In the genomic region with DNA sequence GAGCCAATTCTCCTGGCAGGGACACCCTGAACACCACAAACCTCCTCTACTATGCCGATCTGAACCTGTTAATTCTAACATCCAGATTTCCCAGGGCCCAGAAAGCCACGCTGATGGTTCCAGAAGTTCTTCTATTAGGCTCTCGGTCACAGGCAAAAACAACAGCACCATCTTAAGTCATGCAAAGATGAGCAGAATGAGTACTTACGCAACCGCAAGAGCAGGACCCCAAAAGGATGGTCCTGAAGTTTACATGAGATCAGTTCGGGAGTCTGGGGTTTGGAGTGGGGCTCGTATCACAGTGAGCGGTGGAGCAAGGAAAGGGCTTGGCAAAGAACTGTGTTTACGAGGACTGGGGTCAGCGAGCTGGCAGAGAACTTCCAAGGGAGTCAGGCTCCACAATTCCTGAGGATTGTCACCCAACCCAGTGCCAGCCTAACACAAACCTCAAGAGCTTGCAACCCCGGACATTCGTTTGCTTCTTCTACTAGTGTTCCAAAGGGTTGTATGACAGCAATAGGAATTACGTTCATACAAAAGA, we compare ENCODE assay signal across 29 cellular contexts.
"Had no signal": no experiment of that assay in that cellular context is flagged by ENCODE, and none has a peak within 500 bp of the region (broad histone marks: within the 10 kb centered on the region; RNA-seq: fewer than 3 reads in every experiment).

No MANE protein-coding gene starts in this region.

- H3K9ac ChIP-seq: KMS-11 had no signal

- H3K4me3 ChIP-seq: SK-N-MC had no signal

- H3K4me2 ChIP-seq: KMS-11 had no signal

- FAIRE-seq: TTC549 had no signal

- ATAC-seq: activated T-cell treated with anti-CD3 and anti-CD28 coated beads, Interleukin-2, amount 50 U/mL, for 4 hours; Panc1; Right ventricle myocardium inferior; T-cell had no signal

- H3K36me3 ChIP-seq: brain microvascular endothelial cell had no signal

- DNase-seq: activated B cell treated with CpG ODN at 0.5 μM for 24 hours; activated CD4-positive, alpha-beta memory T cell treated with anti-CD3 and anti-CD28 coated beads for 36 hours; activated CD4-positive, alpha-beta T cell treated with anti-CD3 and anti-CD28 coated beads for 1 hour; activated CD4-positive, alpha-beta T cell treated with anti-CD3 and anti-CD28 coated beads, Interleukin-2, amount 10 ng/mL, durations not matched to agents 24 days and 14 days; activated CD8-positive, alpha-beta memory T cell treated with anti-CD3 and anti-CD28 coated beads for 24 hours; activated effector memory CD4-positive, alpha-beta T cell treated with anti-CD3 and anti-CD28 coated beads, Interleukin-2, amount 50 U/mL, for 16 hours; activated naive CD4-positive, alpha-beta T cell treated with Interleukin-2 at 50 U/mL for 16 hours; activated T-cell treated with anti-CD3 and anti-CD28 coated beads, Interleukin-2, amount 50 U/mL, for 4 hours; amygdala; brain microvascular endothelial cell; NCI-H1092; NCI-H1417; NCI-H1930; NCI-H2107; NCI-H2171 treated with DMSO at 0.1 percent for 48 hours; NCI-H226; NCI-H510A treated with DMSO at 0.1 percent for 48 hours; NCI-H69; NK-92 treated with Interleukin-12 subunit alpha and Interleukin-12 subunit beta, amount 100 ng/mL, for 24 hours; OCI-M1; RPMI8226; T-cell; T-helper 2 cell; T1000 had no signal

- H3K27ac ChIP-seq: brain microvascular endothelial cell, KMS-11, SK-N-MC had no signal

- H3K27me3 ChIP-seq: brain microvascular endothelial cell had no signal
